1 cellular context compared by ENCODE assay signal in the genomic region with DNA sequence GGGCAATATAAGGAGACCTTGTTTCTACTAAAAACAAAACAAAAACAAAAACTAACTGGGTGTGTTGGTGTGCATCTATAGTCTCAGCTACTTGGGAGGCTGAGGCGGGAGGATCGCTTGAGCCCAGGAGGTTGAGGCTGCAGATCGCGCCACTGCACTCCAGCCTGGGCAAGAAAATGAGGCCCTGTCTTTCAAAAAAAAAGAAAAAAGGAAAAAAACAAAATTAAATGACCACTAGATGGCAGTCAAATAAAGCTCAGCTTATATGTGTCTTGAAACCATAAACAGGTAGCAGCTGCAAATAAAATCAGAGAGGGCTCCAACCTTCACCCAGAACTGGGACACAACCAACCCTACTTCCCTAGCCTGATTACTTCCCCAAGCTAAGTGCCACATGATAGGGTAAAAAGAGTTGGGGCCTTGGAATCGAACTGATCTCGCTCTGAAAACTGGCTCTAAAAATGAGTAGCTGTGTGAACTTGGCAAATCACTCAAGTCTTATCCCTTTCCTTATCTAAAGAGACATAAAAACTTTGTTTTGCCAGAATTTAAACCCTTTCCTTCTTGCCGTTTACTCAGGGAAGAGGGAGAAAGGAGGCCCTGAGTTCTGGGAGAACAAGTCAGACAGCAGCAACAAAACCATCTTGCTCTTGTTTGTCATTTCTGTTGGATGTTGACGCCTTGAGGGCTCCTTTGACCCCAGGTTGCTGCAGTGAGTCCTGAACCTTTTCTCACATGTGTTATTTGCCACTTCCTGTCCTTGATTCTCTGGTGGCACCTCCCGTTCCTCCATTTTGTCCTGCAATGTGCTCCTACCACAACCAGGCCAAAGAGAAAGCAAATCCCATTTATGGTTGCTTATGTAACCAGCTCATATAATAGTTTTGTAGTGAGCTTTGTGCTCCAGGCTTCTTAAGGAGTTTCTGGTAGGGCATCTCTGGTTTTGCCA.
A peak's percentile ranks its signal among the peaks of the same experiment; 100 is the strongest.
TF ChIP-seq lines count a peak whose summit lies in the region.

No MANE protein-coding gene starts in this region.

TF ChIP-seq in GM23338, 12 proteins besides CTCF, POLR2A, EP300 and RAD21:
- TF ChIP-seq, protein P1, sequence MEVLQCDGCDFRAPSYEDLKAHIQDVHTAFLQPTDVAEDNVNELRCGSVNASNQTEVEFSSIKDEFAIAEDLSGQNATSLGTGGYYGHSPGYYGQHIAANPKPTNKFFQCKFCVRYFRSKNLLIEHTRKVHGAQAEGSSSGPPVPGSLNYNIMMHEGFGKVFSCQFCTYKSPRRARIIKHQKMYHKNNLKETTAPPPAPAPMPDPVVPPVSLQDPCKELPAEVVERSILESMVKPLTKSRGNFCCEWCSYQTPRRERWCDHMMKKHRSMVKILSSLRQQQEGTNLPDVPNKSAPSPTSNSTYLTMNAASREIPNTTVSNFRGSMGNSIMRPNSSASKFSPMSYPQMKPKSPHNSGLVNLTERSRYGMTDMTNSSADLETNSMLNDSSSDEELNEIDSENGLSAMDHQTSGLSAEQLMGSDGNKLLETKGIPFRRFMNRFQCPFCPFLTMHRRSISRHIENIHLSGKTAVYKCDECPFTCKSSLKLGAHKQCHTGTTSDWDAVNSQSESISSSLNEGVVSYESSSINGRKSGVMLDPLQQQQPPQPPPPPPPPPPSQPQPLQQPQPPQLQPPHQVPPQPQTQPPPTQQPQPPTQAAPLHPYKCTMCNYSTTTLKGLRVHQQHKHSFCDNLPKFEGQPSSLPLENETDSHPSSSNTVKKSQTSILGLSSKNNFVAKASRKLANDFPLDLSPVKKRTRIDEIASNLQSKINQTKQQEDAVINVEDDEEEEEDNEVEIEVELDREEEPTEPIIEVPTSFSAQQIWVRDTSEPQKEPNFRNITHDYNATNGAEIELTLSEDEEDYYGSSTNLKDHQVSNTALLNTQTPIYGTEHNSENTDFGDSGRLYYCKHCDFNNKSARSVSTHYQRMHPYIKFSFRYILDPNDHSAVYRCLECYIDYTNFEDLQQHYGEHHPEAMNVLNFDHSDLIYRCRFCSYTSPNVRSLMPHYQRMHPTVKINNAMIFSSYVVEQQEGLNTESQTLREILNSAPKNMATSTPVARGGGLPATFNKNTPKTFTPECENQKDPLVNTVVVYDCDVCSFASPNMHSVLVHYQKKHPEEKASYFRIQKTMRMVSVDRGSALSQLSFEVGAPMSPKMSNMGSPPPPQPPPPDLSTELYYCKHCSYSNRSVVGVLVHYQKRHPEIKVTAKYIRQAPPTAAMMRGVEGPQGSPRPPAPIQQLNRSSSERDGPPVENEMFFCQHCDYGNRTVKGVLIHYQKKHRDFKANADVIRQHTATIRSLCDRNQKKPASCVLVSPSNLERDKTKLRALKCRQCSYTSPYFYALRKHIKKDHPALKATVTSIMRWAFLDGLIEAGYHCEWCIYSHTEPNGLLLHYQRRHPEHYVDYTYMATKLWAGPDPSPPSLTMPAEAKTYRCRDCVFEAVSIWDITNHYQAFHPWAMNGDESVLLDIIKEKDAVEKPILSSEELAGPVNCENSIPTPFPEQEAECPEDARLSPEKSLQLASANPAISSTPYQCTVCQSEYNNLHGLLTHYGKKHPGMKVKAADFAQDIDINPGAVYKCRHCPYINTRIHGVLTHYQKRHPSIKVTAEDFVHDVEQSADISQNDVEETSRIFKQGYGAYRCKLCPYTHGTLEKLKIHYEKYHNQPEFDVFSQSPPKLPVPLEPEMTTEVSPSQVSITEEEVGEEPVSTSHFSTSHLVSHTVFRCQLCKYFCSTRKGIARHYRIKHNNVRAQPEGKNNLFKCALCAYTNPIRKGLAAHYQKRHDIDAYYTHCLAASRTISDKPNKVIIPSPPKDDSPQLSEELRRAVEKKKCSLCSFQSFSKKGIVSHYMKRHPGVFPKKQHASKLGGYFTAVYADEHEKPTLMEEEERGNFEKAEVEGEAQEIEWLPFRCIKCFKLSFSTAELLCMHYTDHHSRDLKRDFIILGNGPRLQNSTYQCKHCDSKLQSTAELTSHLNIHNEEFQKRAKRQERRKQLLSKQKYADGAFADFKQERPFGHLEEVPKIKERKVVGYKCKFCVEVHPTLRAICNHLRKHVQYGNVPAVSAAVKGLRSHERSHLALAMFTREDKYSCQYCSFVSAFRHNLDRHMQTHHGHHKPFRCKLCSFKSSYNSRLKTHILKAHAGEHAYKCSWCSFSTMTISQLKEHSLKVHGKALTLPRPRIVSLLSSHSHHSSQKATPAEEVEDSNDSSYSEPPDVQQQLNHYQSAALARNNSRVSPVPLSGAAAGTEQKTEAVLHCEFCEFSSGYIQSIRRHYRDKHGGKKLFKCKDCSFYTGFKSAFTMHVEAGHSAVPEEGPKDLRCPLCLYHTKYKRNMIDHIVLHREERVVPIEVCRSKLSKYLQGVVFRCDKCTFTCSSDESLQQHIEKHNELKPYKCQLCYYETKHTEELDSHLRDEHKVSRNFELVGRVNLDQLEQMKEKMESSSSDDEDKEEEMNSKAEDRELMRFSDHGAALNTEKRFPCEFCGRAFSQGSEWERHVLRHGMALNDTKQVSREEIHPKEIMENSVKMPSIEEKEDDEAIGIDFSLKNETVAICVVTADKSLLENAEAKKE (CRISPR knock-in tag; IDR thresholded peaks at IDR 0.05): no peak
- 0 out of 2 replicates have a peak, but pooled peaks have one; percentile 17 for TF ChIP-seq CREB1 (CRISPR knock-in tag; IDR thresholded peaks at IDR 0.05; ENCODE audit: low read depth)
- TF ChIP-seq ZNF331 (CRISPR knock-in tag; IDR thresholded peaks at IDR 0.05; ENCODE audit: low read depth): no peak
- TF ChIP-seq JUNB (IDR thresholded peaks at IDR 0.05; ENCODE audit: unreplicated experiment): no peak
TF ChIP-seq in GM23338: peak in this region for 1.
